Comparison of ENCODE assay signal across 22 cellular contexts in genomic region chr1:212073490-212073889, GRCh38.
"Had no signal": no experiment of that assay in that cellular context is flagged by ENCODE, and none has a peak within 500 bp of the region (broad histone marks: within the 10 kb centered on the region; RNA-seq: fewer than 3 reads in every experiment).

No MANE protein-coding gene starts in this region.

- H3K4me1 ChIP-seq: body of pancreas had no signal

- H3K36me3 ChIP-seq: tibial artery had no signal

- ATAC-seq: activated CD8-positive, alpha-beta memory T cell treated with anti-CD3 and anti-CD28 coated beads, Interleukin-2, amount 10 ng/mL, durations not matched to agents 7 days and 5 days; activated T-helper 17 cell treated with anti-CD3 and anti-CD28 coated beads, Interleukin-2, amount 50 U/mL, for 72 hours; body of pancreas; stimulated activated naive CD8-positive, alpha-beta T cell treated with anti-CD3 and anti-CD28 coated beads, Interleukin-15, Interleukin-2, amounts not matched to agents 100 U/mL and 50 U/mL, for 24 hours; T-cell had no signal

- H3K4me3 ChIP-seq: body of pancreas, coronary artery, tibial artery had no signal

- H3K4me1 Mint-ChIP-seq: activated B cell treated with CpG ODN at 0.5 μM for 24 hours; activated CD4-positive, alpha-beta memory T cell treated with anti-CD3 and anti-CD28 coated beads, Interleukin-2, amount 10 ng/mL, durations not matched to agents 7 days and 5 days; activated naive CD8-positive, alpha-beta T cell treated with anti-CD3 and anti-CD28 coated beads, Interleukin-2, amount 10 ng/mL, durations not matched to agents 7 days and 5 days; activated T-helper 17 cell treated with anti-CD3 and anti-CD28 coated beads, Interleukin-2, amount 50 U/mL, for 72 hours; nephron; T-cell had no signal

- H3K9me3 Mint-ChIP-seq: activated B cell treated with CpG ODN at 0.5 μM for 24 hours; activated CD4-positive, alpha-beta memory T cell treated with anti-CD3 and anti-CD28 coated beads, Interleukin-2, amount 10 ng/mL, durations not matched to agents 7 days and 5 days; activated naive CD8-positive, alpha-beta T cell treated with anti-CD3 and anti-CD28 coated beads, Interleukin-2, amount 10 ng/mL, durations not matched to agents 7 days and 5 days; activated T-helper 17 cell treated with anti-CD3 and anti-CD28 coated beads, Interleukin-2, amount 50 U/mL, for 72 hours; nephron; T-cell had no signal

- H3K27ac Mint-ChIP-seq: activated B cell treated with CpG ODN at 0.5 μM for 24 hours; activated CD4-positive, alpha-beta memory T cell treated with anti-CD3 and anti-CD28 coated beads, Interleukin-2, amount 10 ng/mL, durations not matched to agents 7 days and 5 days; activated CD8-positive, alpha-beta memory T cell treated with anti-CD3 and anti-CD28 coated beads, Interleukin-2, amount 10 ng/mL, durations not matched to agents 7 days and 5 days; activated naive CD8-positive, alpha-beta T cell treated with anti-CD3 and anti-CD28 coated beads, Interleukin-2, amount 10 ng/mL, durations not matched to agents 7 days and 5 days; activated T-helper 17 cell treated with anti-CD3 and anti-CD28 coated beads, Interleukin-2, amount 50 U/mL, for 72 hours; nephron; T-cell had no signal

- H3K27me3 Mint-ChIP-seq: activated B cell treated with CpG ODN at 0.5 μM for 24 hours; activated CD4-positive, alpha-beta memory T cell treated with anti-CD3 and anti-CD28 coated beads, Interleukin-2, amount 10 ng/mL, durations not matched to agents 7 days and 5 days; activated CD8-positive, alpha-beta memory T cell treated with anti-CD3 and anti-CD28 coated beads, Interleukin-2, amount 10 ng/mL, durations not matched to agents 7 days and 5 days; activated naive CD8-positive, alpha-beta T cell treated with anti-CD3 and anti-CD28 coated beads, Interleukin-2, amount 10 ng/mL, durations not matched to agents 7 days and 5 days; activated T-helper 17 cell treated with anti-CD3 and anti-CD28 coated beads, Interleukin-2, amount 50 U/mL, for 72 hours; T-cell had no signal

- H3K27ac ChIP-seq: body of pancreas, coronary artery had no signal

- H3K27me3 ChIP-seq: body of pancreas, tibial artery had no signal

- H3K9me3 ChIP-seq: body of pancreas, tibial artery had no signal

- H3K36me3 Mint-ChIP-seq: T-cell had no signal

- H3K4me3 Mint-ChIP-seq: activated B cell treated with CpG ODN at 0.5 μM for 24 hours; activated CD4-positive, alpha-beta memory T cell treated with anti-CD3 and anti-CD28 coated beads, Interleukin-2, amount 10 ng/mL, durations not matched to agents 7 days and 5 days; activated CD8-positive, alpha-beta memory T cell treated with anti-CD3 and anti-CD28 coated beads, Interleukin-2, amount 10 ng/mL, durations not matched to agents 7 days and 5 days; activated naive CD8-positive, alpha-beta T cell treated with anti-CD3 and anti-CD28 coated beads, Interleukin-2, amount 10 ng/mL, durations not matched to agents 7 days and 5 days; activated T-helper 17 cell treated with anti-CD3 and anti-CD28 coated beads, Interleukin-2, amount 50 U/mL, for 72 hours; nephron; T-cell had no signal

- DNase-seq: activated B cell treated with CpG ODN at 0.5 μM for 24 hours; activated CD4-positive, alpha-beta memory T cell treated with anti-CD3 and anti-CD28 coated beads, Interleukin-2, amount 10 ng/mL, durations not matched to agents 7 days and 5 days; activated CD4-positive, alpha-beta T cell treated with anti-CD3 and anti-CD28 coated beads for 48 hours; activated CD8-positive, alpha-beta memory T cell treated with anti-CD3 and anti-CD28 coated beads, Interleukin-2, amount 10 ng/mL, durations not matched to agents 7 days and 5 days; activated naive CD4-positive, alpha-beta T cell; activated naive CD8-positive, alpha-beta T cell treated with anti-CD3 and anti-CD28 coated beads, Interleukin-2, amount 10 ng/mL, durations not matched to agents 7 days and 5 days; body of pancreas; caudate nucleus; erythroblast; hypothalamus; islet precursor cell; mammary epithelial cell; midbrain; posterior cingulate gyrus; retina; stimulated activated naive CD8-positive, alpha-beta T cell treated with anti-CD3 and anti-CD28 coated beads, Interleukin-15, Interleukin-2, amounts not matched to agents 100 U/mL and 50 U/mL, for 24 hours; substantia nigra; T-cell; tibial artery had no signal
